In the genomic region with DNA sequence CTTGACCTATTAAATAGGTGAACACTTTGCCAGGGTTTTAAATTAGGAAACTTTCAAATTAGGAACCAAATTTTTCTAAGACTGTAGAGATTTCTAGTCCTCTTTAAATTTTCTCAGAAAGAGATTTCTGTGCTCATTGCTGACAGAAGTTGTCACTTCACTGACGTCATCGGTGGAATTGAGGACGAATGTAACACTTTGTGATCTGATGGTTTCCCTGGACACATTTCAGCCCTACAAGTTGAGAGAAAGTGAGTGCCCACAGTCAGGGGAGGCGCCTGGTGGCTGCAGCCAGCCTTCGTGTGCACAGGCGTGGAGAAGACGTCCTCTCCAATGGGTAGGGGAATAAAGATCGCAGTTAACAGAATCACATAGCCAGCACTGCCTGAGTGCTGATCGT, we compare ENCODE assay signal across 23 cellular contexts.
DNase-seq lines count a peak whose midpoint lies in the region; ATAC-seq, FAIRE-seq and TF ChIP-seq lines count a peak whose summit lies in the region.
"Had no signal": no experiment of that assay in that cellular context is flagged by ENCODE, and none has a peak within 500 bp of the region (broad histone marks: within the 10 kb centered on the region; RNA-seq: fewer than 3 reads in every experiment).

No MANE protein-coding gene starts in this region.

- no peak overlapping the region for H4K91ac ChIP-seq in trophoblast cell (ENCODE audit: low read depth, low read length)

- CTCF ChIA-PET in A549 (lab: Yijun Ruan, JAX) (no interaction called here), HEK293 (lab: Yijun Ruan, JAX) (no interaction called here)

- H2BK12ac ChIP-seq in trophoblast cell (ENCODE audit: low read length), result no peak overlapping the region

- H3K18ac ChIP-seq in trophoblast cell (ENCODE audit: low read length), result no peak overlapping the region

- H3K9me3 ChIP-seq in A549, result peaks cover 5% of the 10 kb centered on the region; the same call in 2 of the 3 replicates
- no peaks in the 10 kb centered on the region for H3K9me3 ChIP-seq in HEK293 (ENCODE audit: control insufficient read depth, insufficient read depth, low read depth, low read length)
- H3K9me3 ChIP-seq in testis, result no peaks in the 10 kb centered on the region
- H3K9me3 ChIP-seq in trophoblast cell (ENCODE audit: insufficient read depth, low read depth, low read length), result no peaks in the 10 kb centered on the region
- H3K9me3 ChIP-seq: BLaER1 treated with 17β-estradiol and CSF1 and Interleukin-3, amounts not matched to agents 10 nM and 100 nM; Caco-2 had no signal

- TF ChIP-seq POLR2A in A549 (IDR thresholded peaks at IDR 0.05; ENCODE audit: low read length), result 0 out of 2 replicates have a peak, but pooled peaks have one; percentile 6
- no peak for TF ChIP-seq POLR2A in testis (IDR thresholded peaks at IDR 0.05)

- no peak overlapping the region for H3K4me3 ChIP-seq in A549
- H3K4me3 ChIP-seq in HEK293 (ENCODE audit: low read depth, low read length), result no peak overlapping the region
- H3K4me3 ChIP-seq in testis, result no peak overlapping the region
- no peak overlapping the region for H3K4me3 ChIP-seq in trophoblast cell (ENCODE audit: low read depth, low read length)
- H3K4me3 ChIP-seq: BLaER1 treated with 17β-estradiol and CSF1 and Interleukin-3, amounts not matched to agents 10 nM and 100 nM had no signal

- no peak for DNase-seq in A549 (ENCODE audit: low read depth in 1 of 2, low spot score in 1 of 2)
- peak; percentile 82 for DNase-seq in testis
- DNase-seq in trophoblast cell, result no peak
- DNase-seq in HTR-8/SVneo (ENCODE audit: insufficient read length, low spot score), result no peak
- no peak for DNase-seq in HuH-7 (ENCODE audit: low spot score)
- DNase-seq in iPS-NIHi7 (ENCODE audit: extremely low spot score), result no peak
- DNase-seq: 8988T; AML-193; Caco-2; Calu3; CD4-positive, alpha-beta T cell; CD8-positive, alpha-beta T cell; DMS79 treated with DMSO at 0.1 percent for 48 hours; GF-D8 had no signal

- H3K23ac ChIP-seq in trophoblast cell (ENCODE audit: low read length), result no peak overlapping the region

- TF ChIP-seq CTCF in A549 (IDR thresholded peaks at IDR 0.05), result no peak
- TF ChIP-seq CTCF in HEK293 (tag by site-specific recombination; IDR thresholded peaks at IDR 0.05), result no peak
- TF ChIP-seq CTCF in VCaP (conservative IDR thresholded peaks at IDR 0.05), result 0 out of 2 replicates have a peak, but pooled peaks have one; percentile 7
- peak in 1 of 3 experiments; percentile 3 for TF ChIP-seq CTCF in testis (IDR thresholded peaks at IDR 0.05)

- no peak overlapping the region for H3K4me2 ChIP-seq in A549
- no peak overlapping the region for H3K4me2 ChIP-seq in trophoblast cell (ENCODE audit: low read length)
- H3K4me2 ChIP-seq: BLaER1 treated with 17β-estradiol and CSF1 and Interleukin-3, amounts not matched to agents 10 nM and 100 nM had no signal

- H3K79me1 ChIP-seq in trophoblast cell (ENCODE audit: low read length), result no peaks in the 10 kb centered on the region

- H3K4ac ChIP-seq in trophoblast cell (ENCODE audit: low read depth, low read length), result no peak overlapping the region

- ATAC-seq in A549, result no peak
- ATAC-seq: CD8-positive, alpha-beta T cell had no signal

- no peaks in the 10 kb centered on the region for H3K4me1 ChIP-seq in A549
- H3K4me1 ChIP-seq in HEK293 (ENCODE audit: control insufficient read depth, insufficient read depth, low read length), result no peaks in the 10 kb centered on the region
- H3K4me1 ChIP-seq in testis, result peaks cover 12% of the 10 kb centered on the region
- no peaks in the 10 kb centered on the region for H3K4me1 ChIP-seq in trophoblast cell (ENCODE audit: control insufficient read depth in 1 of 2, insufficient read depth in 2 of 2, low read length in 2 of 2)
- H3K4me1 ChIP-seq: BLaER1 treated with 17β-estradiol and CSF1 and Interleukin-3, amounts not matched to agents 10 nM and 100 nM; Caco-2 had no signal

- H4K12ac ChIP-seq in trophoblast cell (ENCODE audit: low read depth, low read length), result no peak overlapping the region

- no peak for TF ChIP-seq RAD21 in A549 (conservative IDR thresholded peaks at IDR 0.05 in 1 of 2, IDR thresholded peaks at IDR 0.05 in 1 of 2)

- POLR2A ChIA-PET in A549 (lab: Yijun Ruan, JAX), result no interaction called here
- POLR2A ChIA-PET in HEK293 (lab: Yijun Ruan, JAX), result no interaction called here

- TF ChIP-seq EP300 in A549 (IDR thresholded peaks at IDR 0.05), result no peak

- H3K27ac ChIP-seq in A549 (no peak overlapping the region), HEK293 (ENCODE audit: extremely low read depth, low read depth, low read length) (no peak overlapping the region), VCaP (no peak overlapping the region), testis (peak overlapping the region in 1 of 2 donors; percentile 44), trophoblast cell (ENCODE audit: low read depth, low read length) (no peak overlapping the region)
- H3K27ac ChIP-seq: BLaER1 treated with 17β-estradiol and CSF1 and Interleukin-3, amounts not matched to agents 10 nM and 100 nM; C4-2B had no signal

- H2AFZ ChIP-seq in trophoblast cell (ENCODE audit: insufficient read depth, low read length, poor library complexity), result no peak overlapping the region

- no peak overlapping the region for H3K14ac ChIP-seq in trophoblast cell (ENCODE audit: low read length)

- H3K79me2 ChIP-seq in trophoblast cell (ENCODE audit: control insufficient read depth, insufficient read depth, low read length, poor library complexity), result no peaks in the 10 kb centered on the region

- H3K36me3 ChIP-seq in HEK293 (ENCODE audit: control insufficient read depth in 2 of 2, insufficient read depth in 1 of 2, low read length in 2 of 2) (no peaks in the 10 kb centered on the region; a peak in 1 of 3 replicates), testis (ENCODE audit: low read depth, missing control alignments) (no peaks in the 10 kb centered on the region), trophoblast cell (ENCODE audit: control insufficient read depth in 1 of 2, insufficient read depth in 2 of 2, low read length in 2 of 2) (no peaks in the 10 kb centered on the region)
- H3K36me3 ChIP-seq: BLaER1 treated with 17β-estradiol and CSF1 and Interleukin-3, amounts not matched to agents 10 nM and 100 nM had no signal

- H4K8ac ChIP-seq in trophoblast cell (ENCODE audit: low read depth, low read length), result no peak overlapping the region

- no peak overlapping the region for H2BK120ac ChIP-seq in trophoblast cell (ENCODE audit: insufficient read depth, low read length, poor library complexity)

- WGBS in A549 (ENCODE audit: missing lambda C conversion rate), result 11% methylated on average over 9 of the region's 9 CpGs
- 57 to 67% methylated on average over 9 of the region's 9 CpGs for WGBS in testis, 2 donors
- WGBS in trophoblast cell (ENCODE audit: extremely low coverage, insufficient coverage, insufficient read length), result no CpG with 5 or more reads among the region's 9 CpGs

- FAIRE-seq in A549 (lab: Jason Lieb, UNC) (no peak), HTR-8/SVneo (lab: Jason Lieb, UNC) (no peak)
- FAIRE-seq: A204.1, D721Med, G401.6, GM12891, GM19239 had no signal

- no peak overlapping the region for H2BK5ac ChIP-seq in trophoblast cell (ENCODE audit: low read depth, low read length, poor library complexity)

- H2AK5ac ChIP-seq in trophoblast cell (ENCODE audit: low read length), result no peak overlapping the region

- no peaks in the 10 kb centered on the region for H3K27me3 ChIP-seq in testis
- no peaks in the 10 kb centered on the region for H3K27me3 ChIP-seq in trophoblast cell (ENCODE audit: insufficient read depth, low read length)
- H3K27me3 ChIP-seq: BLaER1 treated with 17β-estradiol and CSF1 and Interleukin-3, amounts not matched to agents 10 nM and 100 nM had no signal

- no peak overlapping the region for H3K9ac ChIP-seq in trophoblast cell (ENCODE audit: low read length)
- H3K9ac ChIP-seq: BLaER1 treated with 17β-estradiol and CSF1 and Interleukin-3, amounts not matched to agents 10 nM and 100 nM had no signal

- intact Hi-C loops in testis (cut with DNase I; ENCODE audit: low total_unique reads), result no loop called here

TF ChIP-seq in A549, 52 proteins besides CTCF, POLR2A, EP300 and RAD21 (continues in another document):
- TF ChIP-seq POLR2AphosphoS2 (conservative IDR thresholded peaks at IDR 0.05; ENCODE audit: low read length) (no peak), NFE2L2 (conservative IDR thresholded peaks at IDR 0.05; ENCODE audit: low read length) (no peak), TFCP2L1 (CRISPR knock-in tag; IDR thresholded peaks at IDR 0.05) (no peak), RARB (CRISPR knock-in tag; IDR thresholded peaks at IDR 0.05) (no peak), NR3C1 (IDR thresholded peaks at IDR 0.05) (no peak), SREBF2 (IDR thresholded peaks at IDR 0.05) (no peak)
- TF ChIP-seq, protein P1, sequence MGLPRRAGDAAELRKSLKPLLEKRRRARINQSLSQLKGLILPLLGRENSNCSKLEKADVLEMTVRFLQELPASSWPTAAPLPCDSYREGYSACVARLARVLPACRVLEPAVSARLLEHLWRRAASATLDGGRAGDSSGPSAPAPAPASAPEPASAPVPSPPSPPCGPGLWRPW (IDR thresholded peaks at IDR 0.05), result no peak
- TF ChIP-seq, protein P2, sequence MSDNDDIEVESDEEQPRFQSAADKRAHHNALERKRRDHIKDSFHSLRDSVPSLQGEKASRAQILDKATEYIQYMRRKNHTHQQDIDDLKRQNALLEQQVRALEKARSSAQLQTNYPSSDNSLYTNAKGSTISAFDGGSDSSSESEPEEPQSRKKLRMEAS (IDR thresholded peaks at IDR 0.05), result no peak

TF ChIP-seq in HEK293, 187 proteins besides CTCF, POLR2A, EP300 and RAD21 (continues in another document):
- TF ChIP-seq HOXC10 (CRISPR knock-in tag; IDR thresholded peaks at IDR 0.05), result no peak
